In genomic region chr15:48046813-48047483, GRCh38 we compare ENCODE assay signal across 16 cellular contexts.
A peak's percentile ranks its signal among the peaks of the same experiment; 100 is the strongest.
DNase-seq lines count a peak whose midpoint lies in the region; TF ChIP-seq lines count a peak whose summit lies in the region.
"Had no signal": no experiment of that assay in that cellular context is flagged by ENCODE, and none has a peak within 500 bp of the region (broad histone marks: within the 10 kb centered on the region; RNA-seq: fewer than 3 reads in every experiment).

No MANE protein-coding gene starts in this region.

- H3K27ac Mint-ChIP-seq in activated CD4-positive, alpha-beta T cell treated with anti-CD3 and anti-CD28 coated beads, Interleukin-2, amount 10 ng/mL, durations not matched to agents 24 days and 14 days = no peak overlapping the region
- no peak overlapping the region for H3K27ac Mint-ChIP-seq in activated T-cell treated with anti-CD3 and anti-CD28 coated beads, Interleukin-2, amount 50 U/mL, for 24 hours
- H3K27ac Mint-ChIP-seq: CD4-positive, alpha-beta T cell had no signal

- no peak for TF ChIP-seq POLR2A in esophagus muscularis mucosa (IDR thresholded peaks at IDR 0.05; ENCODE audit: low read depth)

- H3K36me3 ChIP-seq in esophagus muscularis mucosa = no peaks in the 10 kb centered on the region
- H3K36me3 ChIP-seq: heart left ventricle had no signal

- intact Hi-C loops in esophagus muscularis mucosa (cut with DNase I) (no loop called here), dorsolateral prefrontal cortex (cut with DNase I) (loop anchor here in 1 of 2 donors (10.0 kb wide), 1 partner anchor 58 kb away; no protein-coding TSS in a partner anchor)
- intact Hi-C loops in activated CD4-positive, alpha-beta T cell treated with anti-CD3 and anti-CD28 coated beads, Interleukin-2, amount 10 ng/mL, durations not matched to agents 24 days and 14 days (cut with micrococcal nuclease) = no loop called here

- no peaks in the 10 kb centered on the region for H3K9me3 ChIP-seq in esophagus muscularis mucosa
- H3K9me3 ChIP-seq: A549, heart left ventricle had no signal

- TF ChIP-seq EP300 in esophagus muscularis mucosa (IDR thresholded peaks at IDR 0.05) = no peak

- H3K27me3 Mint-ChIP-seq in activated CD4-positive, alpha-beta T cell treated with anti-CD3 and anti-CD28 coated beads, Interleukin-2, amount 10 ng/mL, durations not matched to agents 24 days and 14 days = peaks cover 3% of the 10 kb centered on the region
- H3K27me3 Mint-ChIP-seq in activated T-cell treated with anti-CD3 and anti-CD28 coated beads, Interleukin-2, amount 50 U/mL, for 24 hours = peaks cover 6% of the 10 kb centered on the region
- H3K27me3 Mint-ChIP-seq: CD4-positive, alpha-beta T cell had no signal

- TF ChIP-seq CTCF in esophagus muscularis mucosa (IDR thresholded peaks at IDR 0.05) (no peak), dorsolateral prefrontal cortex (IDR thresholded peaks at IDR 0.05 in 54 of 56, conservative IDR thresholded peaks at IDR 0.05 in 2 of 56; ENCODE audit: low read depth in 1 of 56, partially characterized antibody in 56 of 56) (no peak)

- H3K4me1 Mint-ChIP-seq in activated CD4-positive, alpha-beta T cell treated with anti-CD3 and anti-CD28 coated beads, Interleukin-2, amount 10 ng/mL, durations not matched to agents 24 days and 14 days = no peaks in the 10 kb centered on the region
- H3K4me1 Mint-ChIP-seq in activated T-cell treated with anti-CD3 and anti-CD28 coated beads, Interleukin-2, amount 50 U/mL, for 24 hours (ENCODE audit: low read depth) = no peaks in the 10 kb centered on the region

- H3K27me3 ChIP-seq in esophagus muscularis mucosa = no peaks in the 10 kb centered on the region
- H3K27me3 ChIP-seq in dorsolateral prefrontal cortex = no peaks in the 10 kb centered on the region
- H3K27me3 ChIP-seq: heart left ventricle had no signal

- H3K36me3 Mint-ChIP-seq in activated CD4-positive, alpha-beta T cell treated with anti-CD3 and anti-CD28 coated beads, Interleukin-2, amount 10 ng/mL, durations not matched to agents 24 days and 14 days (ENCODE audit: low read depth) = no peaks in the 10 kb centered on the region
- no peaks in the 10 kb centered on the region for H3K36me3 Mint-ChIP-seq in activated T-cell treated with anti-CD3 and anti-CD28 coated beads, Interleukin-2, amount 50 U/mL, for 24 hours (ENCODE audit: low read depth)

- H3K4me1 ChIP-seq in esophagus muscularis mucosa = no peaks in the 10 kb centered on the region
- H3K4me1 ChIP-seq: A549, heart left ventricle had no signal

- H3K4me3 ChIP-seq in esophagus muscularis mucosa (no peak overlapping the region), dorsolateral prefrontal cortex (no peak overlapping the region)
- H3K4me3 ChIP-seq: A549, heart left ventricle, PC-9 had no signal

- H3K27ac ChIP-seq in esophagus muscularis mucosa (replicated peaks in 1 of 4) (no peak overlapping the region), dorsolateral prefrontal cortex (peak overlapping the region in 1 of 59 donors; percentile 22)
- H3K27ac ChIP-seq: A549, heart left ventricle, PC-9 had no signal

- H3K4me3 Mint-ChIP-seq in activated CD4-positive, alpha-beta T cell treated with anti-CD3 and anti-CD28 coated beads, Interleukin-2, amount 10 ng/mL, durations not matched to agents 24 days and 14 days = no peak overlapping the region
- H3K4me3 Mint-ChIP-seq in activated T-cell treated with anti-CD3 and anti-CD28 coated beads, Interleukin-2, amount 50 U/mL, for 24 hours = no peak overlapping the region
- H3K4me3 Mint-ChIP-seq: CD4-positive, alpha-beta T cell had no signal

- DNase-seq in NCI-H1417 (lab: John Stamatoyannopoulos, UW) (peak; percentile 10 to 80 (median 31)), NCI-H1417 treated with DMSO at 0.1 percent for 48 hours (lab: John Stamatoyannopoulos, UW) (no peak), NCI-H2081 (lab: John Stamatoyannopoulos, UW) (peak; percentile 41 to 81), esophagus muscularis mucosa (ENCODE audit: extremely low spot score) (peak; percentile 53), renal cortical epithelial cell (ENCODE audit: low read depth) (peak; percentile 61), dorsolateral prefrontal cortex (no peak)
- DNase-seq in activated CD4-positive, alpha-beta T cell treated with anti-CD3 and anti-CD28 coated beads, Interleukin-2, amount 10 ng/mL, durations not matched to agents 24 days and 14 days = no peak
- no peak for DNase-seq in activated T-cell treated with anti-CD3 and anti-CD28 coated beads, Interleukin-2, amount 50 U/mL, for 24 hours
- DNase-seq: CD4-positive, alpha-beta T cell; cortex of kidney; heart left ventricle; KG1; left ventricle myocardium superior; PC-9; stimulated activated CD4-positive, alpha-beta T cell treated with anti-CD3 and anti-CD28 coated beads, Interleukin-4, amount 100 ng/mL, for 24 hours had no signal

- H3K9me3 Mint-ChIP-seq in activated CD4-positive, alpha-beta T cell treated with anti-CD3 and anti-CD28 coated beads, Interleukin-2, amount 10 ng/mL, durations not matched to agents 24 days and 14 days = no peaks in the 10 kb centered on the region
- peaks cover 2% of the 10 kb centered on the region for H3K9me3 Mint-ChIP-seq in activated T-cell treated with anti-CD3 and anti-CD28 coated beads, Interleukin-2, amount 50 U/mL, for 24 hours
- H3K9me3 Mint-ChIP-seq: CD4-positive, alpha-beta T cell had no signal

- WGBS in esophagus muscularis mucosa = 72% methylated on average over 5 of the region's 5 CpGs

Comparison
In these comparisons a context has a peak if more than half of its experiments do, and no peak if none do; other contexts are left out.
1. DNase-seq: peak in NCI-H1417 (3 of 3), NCI-H2081 (2 of 2), esophagus muscularis mucosa (single experiment) and renal cortical epithelial cell (single experiment); none in NCI-H1417 treated with DMSO at 0.1 percent for 48 hours (single experiment), activated CD4-positive, alpha-beta T cell treated with anti-CD3 and anti-CD28 coated beads, Interleukin-2, amount 10 ng/mL, durations not matched to agents 24 days and 14 days (single experiment), activated T-cell treated with anti-CD3 and anti-CD28 coated beads, Interleukin-2, amount 50 U/mL, for 24 hours (single experiment) and dorsolateral prefrontal cortex (0 of 10).